In genomic region chr14:100081997-100082625, GRCh38 we compare ENCODE assay signal across 20 cellular contexts. TPM values are rescaled to one million over a fixed set of nuclear protein-coding genes. Genes with fewer than 3 reads are reported as not detected.
A peak's percentile ranks its signal among the peaks of the same experiment; 100 is the strongest.
DNase-seq lines count a peak whose midpoint lies in the region; ATAC-seq and TF ChIP-seq lines count a peak whose summit lies in the region.
"Had no signal": no experiment of that assay in that cellular context is flagged by ENCODE, and none has a peak within 500 bp of the region (broad histone marks: within the 10 kb centered on the region; RNA-seq: fewer than 3 reads in every experiment).

No MANE protein-coding gene starts in this region.

- no peaks in the 10 kb centered on the region for H3K27me3 Mint-ChIP-seq in activated T-cell treated with anti-CD3 and anti-CD28 coated beads, Interleukin-2, amount 50 U/mL, for 24 hours
- no peaks in the 10 kb centered on the region for H3K27me3 Mint-ChIP-seq in activated CD4-positive, alpha-beta memory T cell treated with anti-CD3 and anti-CD28 coated beads for 36 hours
- H3K27me3 Mint-ChIP-seq in stimulated activated naive CD8-positive, alpha-beta T cell treated with anti-CD3 and anti-CD28 coated beads, Interleukin-15, amount 100 ng/mL, for 72 hours, result no peaks in the 10 kb centered on the region

- peaks cover 39% of the 10 kb centered on the region for H3K36me3 ChIP-seq in effector memory CD4-positive, alpha-beta T cell (ENCODE audit: control insufficient read depth, insufficient read depth, low read length)
- no peaks in the 10 kb centered on the region for H3K36me3 ChIP-seq in transverse colon

- POLR2A ChIA-PET in activated CD4-positive, alpha-beta memory T cell treated with anti-CD3 and anti-CD28 coated beads for 36 hours (lab: Charles Lee), result interaction anchor here (0.8 to 15.5 kb wide), 7 partner anchors 9 to 111 kb away, joined by 3 to 302 read pairs (median 5); partner anchors contain the start of gene EVL

- peak; percentile 54 for ATAC-seq in stimulated activated naive CD8-positive, alpha-beta T cell treated with anti-CD3 and anti-CD28 coated beads, Interleukin-15, amount 100 ng/mL, for 72 hours
- no peak for ATAC-seq in HG02623 (IDR thresholded peaks at IDR 0.05; ENCODE audit: unreplicated experiment)
- ATAC-seq: body of pancreas, HepG2 had no signal

- no peak for TF ChIP-seq EP300 in transverse colon (IDR thresholded peaks at IDR 0.05; ENCODE audit: low read depth)

- H3K4me1 Mint-ChIP-seq in activated T-cell treated with anti-CD3 and anti-CD28 coated beads, Interleukin-2, amount 50 U/mL, for 24 hours (ENCODE audit: low read depth), result peaks cover 94% of the 10 kb centered on the region
- peaks cover 93% of the 10 kb centered on the region for H3K4me1 Mint-ChIP-seq in activated CD4-positive, alpha-beta memory T cell treated with anti-CD3 and anti-CD28 coated beads for 36 hours (ENCODE audit: low read depth)
- peaks cover 96% of the 10 kb centered on the region for H3K4me1 Mint-ChIP-seq in stimulated activated naive CD8-positive, alpha-beta T cell treated with anti-CD3 and anti-CD28 coated beads, Interleukin-15, amount 100 ng/mL, for 72 hours

- peak overlapping the region; percentile 90 for H3K27ac ChIP-seq in effector memory CD4-positive, alpha-beta T cell (ENCODE audit: insufficient read depth, low read length, poor library complexity, severe bottlenecking)
- H3K27ac ChIP-seq in transverse colon, result peak overlapping the region in 1 of 4 donors; percentile 5
- H3K27ac ChIP-seq: body of pancreas, hepatocyte, sigmoid colon, VCaP had no signal

- TF ChIP-seq CTCF in transverse colon (IDR thresholded peaks at IDR 0.05), result no peak

- 89% methylated on average over 12 of the region's 12 CpGs; no CpG with 5 or more reads in 1 of the 2 donors for WGBS in transverse colon (ENCODE audit: low coverage in 1 of 2), 2 donors

- peaks cover 92% of the 10 kb centered on the region for H3K4me1 ChIP-seq in effector memory CD4-positive, alpha-beta T cell (ENCODE audit: control insufficient read depth, insufficient read depth, low read length, poor library complexity, severe bottlenecking)
- peaks cover 0 to 14% (median 6%) of the 10 kb centered on the region in 4 donors for H3K4me1 ChIP-seq in transverse colon

- no peak for DNase-seq in activated T-cell treated with anti-CD3 and anti-CD28 coated beads, Interleukin-2, amount 50 U/mL, for 24 hours
- no peak for DNase-seq in activated T-cell treated with anti-CD3 and anti-CD28 coated beads, Interleukin-2, amount 50 U/mL, for 1 hour
- DNase-seq in activated CD4-positive, alpha-beta memory T cell treated with anti-CD3 and anti-CD28 coated beads for 36 hours, result peak; percentile 58
- DNase-seq in effector memory CD4-positive, alpha-beta T cell, result no peak
- no peak for DNase-seq in stimulated activated naive CD8-positive, alpha-beta T cell treated with anti-CD3 and anti-CD28 coated beads, Interleukin-15, amount 100 ng/mL, for 72 hours
- no peak for DNase-seq in transverse colon
- no peak for DNase-seq in cerebellar nuclear complex (lab: John Stamatoyannopoulos, UW)
- DNase-seq: body of pancreas; COR-L47; H9; left cardiac atrium; NCI-H2081 treated with DMSO at 0.1 percent for 48 hours; NCI-H526; sigmoid colon; stimulated activated CD4-positive, alpha-beta T cell treated with anti-CD3 and anti-CD28 coated beads, Interleukin-4, amount 100 ng/mL, for 24 hours had no signal

- H3K9me3 Mint-ChIP-seq in activated T-cell treated with anti-CD3 and anti-CD28 coated beads, Interleukin-2, amount 50 U/mL, for 24 hours, result no peaks in the 10 kb centered on the region
- no peaks in the 10 kb centered on the region for H3K9me3 Mint-ChIP-seq in activated CD4-positive, alpha-beta memory T cell treated with anti-CD3 and anti-CD28 coated beads for 36 hours
- no peaks in the 10 kb centered on the region for H3K9me3 Mint-ChIP-seq in stimulated activated naive CD8-positive, alpha-beta T cell treated with anti-CD3 and anti-CD28 coated beads, Interleukin-15, amount 100 ng/mL, for 72 hours
- H3K9me3 Mint-ChIP-seq: H9 had no signal

- no peaks in the 10 kb centered on the region for H3K27me3 ChIP-seq in effector memory CD4-positive, alpha-beta T cell (replicated peaks; ENCODE audit: control insufficient read depth, insufficient read depth, low read length, poor library complexity, severe bottlenecking)
- no peaks in the 10 kb centered on the region for H3K27me3 ChIP-seq in transverse colon
- H3K27me3 ChIP-seq: body of pancreas, hepatocyte, Peyer's patch, sigmoid colon had no signal

- H3K9me3 ChIP-seq in effector memory CD4-positive, alpha-beta T cell (ENCODE audit: control insufficient read depth, low read length), result no peaks in the 10 kb centered on the region
- no peaks in the 10 kb centered on the region for H3K9me3 ChIP-seq in transverse colon
- H3K9me3 ChIP-seq: body of pancreas, Peyer's patch, sigmoid colon had no signal

- peak overlapping the region; percentile 69 for H3K4me3 Mint-ChIP-seq in activated T-cell treated with anti-CD3 and anti-CD28 coated beads, Interleukin-2, amount 50 U/mL, for 24 hours
- peak overlapping the region; percentile 74 for H3K4me3 Mint-ChIP-seq in activated CD4-positive, alpha-beta memory T cell treated with anti-CD3 and anti-CD28 coated beads for 36 hours
- H3K4me3 Mint-ChIP-seq in stimulated activated naive CD8-positive, alpha-beta T cell treated with anti-CD3 and anti-CD28 coated beads, Interleukin-15, amount 100 ng/mL, for 72 hours, result peak overlapping the region; percentile 77 to 86
- H3K4me3 Mint-ChIP-seq: H9 had no signal

- H3K36me3 Mint-ChIP-seq in activated T-cell treated with anti-CD3 and anti-CD28 coated beads, Interleukin-2, amount 50 U/mL, for 24 hours (ENCODE audit: low read depth), result peaks cover 72% of the 10 kb centered on the region
- H3K36me3 Mint-ChIP-seq in activated CD4-positive, alpha-beta memory T cell treated with anti-CD3 and anti-CD28 coated beads for 36 hours, result peaks cover 29% of the 10 kb centered on the region

- no peak for TF ChIP-seq POLR2A in transverse colon (IDR thresholded peaks at IDR 0.05)

- H3K27ac Mint-ChIP-seq in activated T-cell treated with anti-CD3 and anti-CD28 coated beads, Interleukin-2, amount 50 U/mL, for 24 hours, result peak overlapping the region; percentile 97
- H3K27ac Mint-ChIP-seq in activated CD4-positive, alpha-beta memory T cell treated with anti-CD3 and anti-CD28 coated beads for 36 hours, result peak overlapping the region; percentile 98
- H3K27ac Mint-ChIP-seq in stimulated activated naive CD8-positive, alpha-beta T cell treated with anti-CD3 and anti-CD28 coated beads, Interleukin-15, amount 100 ng/mL, for 72 hours, result peak overlapping the region; percentile 81 to 91

- peak overlapping the region; percentile 20 for H3K4me3 ChIP-seq in effector memory CD4-positive, alpha-beta T cell (ENCODE audit: insufficient read depth, low read depth, low read length, poor library complexity, severe bottlenecking)
- no peak overlapping the region for H3K4me3 ChIP-seq in transverse colon
- H3K4me3 ChIP-seq: body of pancreas, hepatocyte, Peyer's patch, sigmoid colon had no signal

- CTCF ChIA-PET in activated CD4-positive, alpha-beta memory T cell treated with anti-CD3 and anti-CD28 coated beads for 36 hours (lab: Charles Lee), result interaction anchor here (0.5 to 9.7 kb wide), 8 partner anchors 12 to 421 kb away, joined by 3 to 217 read pairs (median 5); partner anchors contain the start of gene EVL

- intact Hi-C loops in activated CD4-positive, alpha-beta memory T cell treated with anti-CD3 and anti-CD28 coated beads for 36 hours (cut with micrococcal nuclease), result no loop called here
- intact Hi-C loops in transverse colon (cut with DNase I; ENCODE audit: low total_unique reads), result no loop called here

- in situ Hi-C loops in transverse colon (cut with MboI; ENCODE audit: low pct_ligation_motif_present in 1 of 4, low pct_unique_long_range_greater_than_20kb in 1 of 4, low sequenced_read_pairs in 3 of 4), result no loop called here

RNA-seq across cellular contexts. Expression of gene EVL, which starts 16.9 kb away (rescaled TPM):
- total RNA-seq in activated CD4-positive, alpha-beta memory T cell treated with anti-CD3 and anti-CD28 coated beads for 36 hours, result 100 to 1,000 TPM; 174 to 180 TPM
- total RNA-seq in transverse colon, result 10 to 100 TPM; 22.8 to 86.4 (median 45.2) TPM
